ENCODE assay signal across 20 cellular contexts in genomic region chr10:15625261-15625660, GRCh38.
DNase-seq lines count a peak whose midpoint lies in the region; ATAC-seq and TF ChIP-seq lines count a peak whose summit lies in the region.
"Had no signal": no experiment of that assay in that cellular context is flagged by ENCODE, and none has a peak within 500 bp of the region (broad histone marks: within the 10 kb centered on the region; RNA-seq: fewer than 3 reads in every experiment).

No MANE protein-coding gene starts in this region.

- DNase-seq in GM23248 (peak; percentile 29), coronary artery (ENCODE audit: low spot score) (no peak), osteocyte (ENCODE audit: extremely low spot score, unreplicated experiment) (no peak), vagina (ENCODE audit: extremely low spot score in 2 of 2) (no peak), H4 (ENCODE audit: low spot score) (no peak), prostate gland (ENCODE audit: low spot score) (no peak)
- DNase-seq: DMS153; DND-41; H7; MM.1S; NCI-H2029; NCI-H446 treated with DMSO at 0.1 percent for 48 hours; NCI-H82; NK-92 treated with Interleukin-12 subunit alpha and Interleukin-12 subunit beta, amount 100 ng/mL, for 24 hours; PC-3; SK-N-SH had no signal

- H3K4me2 ChIP-seq in GM23248 (ENCODE audit: unreplicated experiment): peak overlapping the region; percentile 5
- H3K4me2 ChIP-seq: KMS-11, SK-N-SH had no signal

- H3K36me3 ChIP-seq in GM23248 (ENCODE audit: low read depth): no peaks in the 10 kb centered on the region
- H3K36me3 ChIP-seq in vagina: no peaks in the 10 kb centered on the region
- H3K36me3 ChIP-seq in prostate gland: no peaks in the 10 kb centered on the region

- H3K79me2 ChIP-seq in GM23248 (ENCODE audit: insufficient read depth): no peaks in the 10 kb centered on the region

- H4K20me1 ChIP-seq in GM23248 (ENCODE audit: insufficient read depth): no peaks in the 10 kb centered on the region

- no peak for TF ChIP-seq POLR2A in vagina (IDR thresholded peaks at IDR 0.05)
- no peak for TF ChIP-seq POLR2A in prostate gland (IDR thresholded peaks at IDR 0.05)

- WGBS in GM23248 (ENCODE audit: low coverage in 1 of 2, low lambda C conversion rate in 2 of 2, missing lambda C conversion rate in 2 of 2), 2 experiments: 27 to 28% methylated on average over 5 of the region's 5 CpGs
- WGBS in prostate gland: 50% methylated on average over 5 of the region's 5 CpGs

- no peak for ATAC-seq in HG02973 (IDR thresholded peaks at IDR 0.05; ENCODE audit: unreplicated experiment)
- ATAC-seq: PC-3 had no signal

- no peak overlapping the region for H3K9ac ChIP-seq in GM23248
- H3K9ac ChIP-seq: KMS-11, SK-N-SH had no signal

- H3K27ac ChIP-seq in GM23248 (no peak overlapping the region), coronary artery (peak overlapping the region; percentile 70 to 76), vagina (peak overlapping the region; percentile 23), prostate gland (no peak overlapping the region)
- H3K27ac ChIP-seq: HL-60, KMS-11 had no signal

- no peaks in the 10 kb centered on the region for H3K36me3 Mint-ChIP-seq in osteocyte (ENCODE audit: unreplicated experiment)
- H3K36me3 Mint-ChIP-seq: IgD-negative memory B cell had no signal

- peaks cover 5% of the 10 kb centered on the region for H3K9me3 Mint-ChIP-seq in osteocyte (ENCODE audit: unreplicated experiment)

- in situ Hi-C loops in GM23248 (cut with MboI): no loop called here

- TF ChIP-seq CTCF in coronary artery (IDR thresholded peaks at IDR 0.05) (no peak), osteocyte (IDR thresholded peaks at IDR 0.05) (no peak), vagina (IDR thresholded peaks at IDR 0.05) (no peak), prostate gland (IDR thresholded peaks at IDR 0.05) (no peak)

- H3K4me1 ChIP-seq in GM23248 (ENCODE audit: insufficient read depth) (peaks cover 12% of the 10 kb centered on the region; the same call in 1 of the 2 replicates), vagina (peaks cover 7% of the 10 kb centered on the region), prostate gland (replicated peaks) (no peaks in the 10 kb centered on the region)

- H2AFZ ChIP-seq in GM23248: no peak overlapping the region

- H3K4me3 Mint-ChIP-seq in osteocyte (ENCODE audit: unreplicated experiment): no peak overlapping the region
- H3K4me3 Mint-ChIP-seq: IgD-negative memory B cell had no signal

- H3K9me3 ChIP-seq in GM23248 (ENCODE audit: low read depth): no peaks in the 10 kb centered on the region
- H3K9me3 ChIP-seq in vagina: no peaks in the 10 kb centered on the region
- H3K9me3 ChIP-seq in prostate gland: no peaks in the 10 kb centered on the region
- H3K9me3 ChIP-seq: SK-N-SH had no signal

- H3K27me3 ChIP-seq in GM23248 (replicated peaks; ENCODE audit: insufficient read depth) (no peaks in the 10 kb centered on the region), vagina (no peaks in the 10 kb centered on the region), prostate gland (replicated peaks; ENCODE audit: insufficient read depth) (no peaks in the 10 kb centered on the region)

- peaks cover 43% of the 10 kb centered on the region for H3K4me1 Mint-ChIP-seq in osteocyte (ENCODE audit: unreplicated experiment)
- H3K4me1 Mint-ChIP-seq: IgD-negative memory B cell had no signal

- intact Hi-C loops in vagina (cut with DNase I) (no loop called here), prostate gland (cut with DNase I) (no loop called here)

- no peak overlapping the region for H3K4me3 ChIP-seq in GM23248
- H3K4me3 ChIP-seq in coronary artery: no peak overlapping the region
- H3K4me3 ChIP-seq in vagina: no peak overlapping the region
- no peak overlapping the region for H3K4me3 ChIP-seq in prostate gland

- peaks cover 15% of the 10 kb centered on the region; the same call in 1 of the 2 replicates for H3F3A ChIP-seq in GM23248 (ENCODE audit: insufficient read depth)

- H3K9me2 ChIP-seq in GM23248 (ENCODE audit: insufficient read depth): no peaks in the 10 kb centered on the region
- H3K9me2 ChIP-seq: SK-N-SH had no signal

- peak overlapping the region; percentile 42 for H3K27ac Mint-ChIP-seq in osteocyte (ENCODE audit: unreplicated experiment)
- H3K27ac Mint-ChIP-seq: IgD-negative memory B cell had no signal

- no peaks in the 10 kb centered on the region for H3K27me3 Mint-ChIP-seq in osteocyte (ENCODE audit: unreplicated experiment)

Comparison
In these comparisons a context has a peak if more than half of its experiments do, and no peak if none do; other contexts are left out.
1. H3K27ac ChIP-seq: peak in coronary artery (2 of 2) and vagina (single experiment); none in GM23248 (single experiment) and prostate gland (0 of 2).